In the genomic region with DNA sequence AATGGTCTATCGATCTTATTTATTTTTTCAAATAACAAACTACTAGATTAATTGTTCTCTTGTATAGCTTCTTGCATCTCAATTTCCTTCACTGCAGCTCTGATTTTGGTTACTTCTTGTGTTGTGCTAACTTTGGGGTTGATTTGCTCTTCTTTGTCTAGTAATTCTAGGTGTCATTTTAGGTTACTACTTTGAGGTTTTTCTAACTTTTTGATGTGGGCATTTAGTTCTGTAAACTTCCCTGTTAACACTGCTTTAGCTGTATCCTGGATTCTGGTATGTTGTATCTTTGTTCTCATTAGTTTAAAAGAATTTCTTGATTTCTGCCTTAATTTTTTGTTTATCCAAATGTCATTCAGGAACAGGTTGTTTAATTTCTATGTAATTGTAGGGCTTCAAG, we compare ENCODE assay signal across 31 cellular contexts.
A peak's percentile ranks its signal among the peaks of the same experiment; 100 is the strongest.
DNase-seq lines count a peak whose midpoint lies in the region; ATAC-seq, FAIRE-seq and TF ChIP-seq lines count a peak whose summit lies in the region.
"Had no signal": no experiment of that assay in that cellular context is flagged by ENCODE, and none has a peak within 500 bp of the region (broad histone marks: within the 10 kb centered on the region; RNA-seq: fewer than 3 reads in every experiment).

No MANE protein-coding gene starts in this region.

- H3K4me1 ChIP-seq in DND-41 (ENCODE audit: insufficient read depth, low read length) (peaks cover 49% of the 10 kb centered on the region), smooth muscle cell (ENCODE audit: low read depth) (no peaks in the 10 kb centered on the region)
- H3K4me1 ChIP-seq: A549, BE2C, Caco-2 had no signal

- H3K4me3 ChIP-seq in DND-41 (ENCODE audit: low read depth in 1 of 2, low read length in 2 of 2) (no peak overlapping the region), smooth muscle cell (no peak overlapping the region)
- H3K4me3 ChIP-seq in Jurkat, Clone E6-1 (ENCODE audit: low read length) = no peak overlapping the region
- H3K4me3 ChIP-seq: A549; BLaER1; BLaER1 treated with 17β-estradiol and CSF1 and Interleukin-3, amounts not matched to agents 10 nM and 100 nM had no signal

- H3K9me3 ChIP-seq in DND-41 (ENCODE audit: insufficient read depth, low read length, severe bottlenecking) (peaks cover 11% of the 10 kb centered on the region), smooth muscle cell (replicated peaks; ENCODE audit: low read depth) (no peaks in the 10 kb centered on the region)
- H3K9me3 ChIP-seq: A549, BE2C, Caco-2 had no signal

- H3K27me3 ChIP-seq in DND-41 (ENCODE audit: insufficient read depth, low read length, poor library complexity) (no peaks in the 10 kb centered on the region), smooth muscle cell (ENCODE audit: low read depth) (no peaks in the 10 kb centered on the region)
- H3K27me3 ChIP-seq: BE2C; BLaER1; BLaER1 treated with 17β-estradiol and CSF1 and Interleukin-3, amounts not matched to agents 10 nM and 100 nM had no signal

- H3K36me3 ChIP-seq in DND-41 (ENCODE audit: insufficient read depth, low read length) (no peaks in the 10 kb centered on the region), smooth muscle cell (ENCODE audit: low read depth) (no peaks in the 10 kb centered on the region)
- H3K36me3 ChIP-seq: BE2C; BLaER1; BLaER1 treated with 17β-estradiol and CSF1 and Interleukin-3, amounts not matched to agents 10 nM and 100 nM had no signal

- 84% methylated on average over 1 of the region's 1 CpG for WGBS in smooth muscle cell (ENCODE audit: low lambda C conversion rate)

- ATAC-seq in DND-41 (ENCODE audit: insufficient read depth, low read depth) (peak; percentile 87), GM21423 (IDR thresholded peaks at IDR 0.05; ENCODE audit: unreplicated experiment) (no peak)
- ATAC-seq: A549; CD8-positive, alpha-beta T cell had no signal

- H2AFZ ChIP-seq in DND-41 (ENCODE audit: low read depth, low read length) (no peak overlapping the region), smooth muscle cell (ENCODE audit: low read depth) (no peak overlapping the region)

- no peak for DNase-seq in DND-41
- DNase-seq in Jurkat, Clone E6-1 (ENCODE audit: low read depth, low spot score) = peak; percentile 70
- DNase-seq in smooth muscle cell (lab: John Stamatoyannopoulos, UW; ENCODE audit: unreplicated experiment) = no peak
- DNase-seq in NCI-H2107 treated with DMSO at 0.1 percent for 48 hours (lab: John Stamatoyannopoulos, UW; ENCODE audit: unreplicated experiment) = no peak
- DNase-seq in RCC 7860 (ENCODE audit: low spot score) = no peak
- DNase-seq: 8988T; ACHN; AML-193; BE2C; C1 segment of cervical spinal cord; Caco-2; Calu3; CD4-positive, alpha-beta memory T cell; CD4-positive, alpha-beta T cell; CD4-positive, CD25-positive, alpha-beta regulatory T cell; CD8-positive, alpha-beta memory T cell; CD8-positive, alpha-beta T cell; COR-L47; DMS 273 treated with DMSO at 0.1 percent for 48 hours; DMS153; DMS53; DMS79; DMS79 treated with DMSO at 0.1 percent for 48 hours had no signal

- H3K9ac ChIP-seq in DND-41 (ENCODE audit: low read depth, low read length) = peak overlapping the region; percentile 14; the same call in 1 of the 2 replicates
- no peak overlapping the region for H3K9ac ChIP-seq in smooth muscle cell (ENCODE audit: low read depth)
- H3K9ac ChIP-seq: BLaER1; BLaER1 treated with 17β-estradiol and CSF1 and Interleukin-3, amounts not matched to agents 10 nM and 100 nM had no signal

- H3K27ac ChIP-seq in DND-41 (ENCODE audit: low read length) = peak overlapping the region; percentile 44
- H3K27ac ChIP-seq in smooth muscle cell (ENCODE audit: low read depth) = peak overlapping the region; percentile 36
- H3K27ac ChIP-seq: 22Rv1; A549; BLaER1; BLaER1 treated with 17β-estradiol and CSF1 and Interleukin-3, amounts not matched to agents 10 nM and 100 nM; C4-2B had no signal

- no peaks in the 10 kb centered on the region for H3F3A ChIP-seq in smooth muscle cell (ENCODE audit: low read depth)

- H3K4me2 ChIP-seq in DND-41 (ENCODE audit: insufficient read depth, low read length) (no peak overlapping the region), smooth muscle cell (no peak overlapping the region)
- H3K4me2 ChIP-seq: A549; BLaER1; BLaER1 treated with 17β-estradiol and CSF1 and Interleukin-3, amounts not matched to agents 10 nM and 100 nM had no signal

- TF ChIP-seq CTCF in DND-41 (IDR thresholded peaks at IDR 0.05; ENCODE audit: borderline replicate concordance, extremely low read depth, low read length, poor library complexity, severe bottlenecking) = no peak
- TF ChIP-seq CTCF in smooth muscle cell (IDR thresholded peaks at IDR 0.05; ENCODE audit: borderline replicate concordance, insufficient read depth, poor library complexity, severe bottlenecking) = no peak

- H4K20me1 ChIP-seq in DND-41 (ENCODE audit: insufficient read depth, low read length) = no peaks in the 10 kb centered on the region
- no peaks in the 10 kb centered on the region for H4K20me1 ChIP-seq in smooth muscle cell (ENCODE audit: low read depth)
- H4K20me1 ChIP-seq: BLaER1; BLaER1 treated with 17β-estradiol and CSF1 and Interleukin-3, amounts not matched to agents 10 nM and 100 nM had no signal

- no peak for FAIRE-seq in RCC 7860 (lab: Jason Lieb, UNC)
- FAIRE-seq: A204.1, A549, D721Med had no signal

- H3K79me2 ChIP-seq in DND-41 (ENCODE audit: insufficient read depth, low read length) (no peaks in the 10 kb centered on the region), smooth muscle cell (ENCODE audit: low read depth) (no peaks in the 10 kb centered on the region)
